9 cellular contexts compared by ENCODE assay signal in the genomic region with DNA sequence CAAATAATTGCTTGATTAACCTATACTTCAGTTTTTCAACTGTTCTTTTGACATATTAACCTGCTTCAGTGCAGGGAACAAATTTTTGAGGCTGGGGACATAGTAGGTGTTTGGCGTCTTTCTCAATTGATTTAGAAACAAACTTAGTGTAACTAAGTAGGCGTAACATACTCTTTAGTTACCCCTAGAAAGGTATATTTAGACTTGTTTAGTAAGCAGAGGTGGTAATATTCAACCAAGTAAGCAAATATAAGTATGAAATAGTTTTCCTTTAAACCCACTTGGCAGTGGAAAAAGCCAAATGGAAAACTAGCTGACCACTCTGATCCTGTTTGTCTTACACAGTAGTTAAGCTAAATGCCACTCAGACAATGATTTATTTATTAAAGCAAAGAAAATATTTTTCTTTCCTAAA.
DNase-seq lines count a peak whose midpoint lies in the region; ATAC-seq, FAIRE-seq and TF ChIP-seq lines count a peak whose summit lies in the region.
"Had no signal": no experiment of that assay in that cellular context is flagged by ENCODE, and none has a peak within 500 bp of the region (broad histone marks: within the 10 kb centered on the region; RNA-seq: fewer than 3 reads in every experiment).

No MANE protein-coding gene starts in this region.

- intact Hi-C loops in pancreas (cut with DNase I), result no loop called here

- no peaks in the 10 kb centered on the region for H3K36me3 ChIP-seq in pancreas

- ATAC-seq in HG02759 (IDR thresholded peaks at IDR 0.05; ENCODE audit: unreplicated experiment), result peak; percentile 53
- ATAC-seq in central memory CD8-positive, alpha-beta T cell (replicated peaks; ENCODE audit: extremely low read depth, poor library complexity, severe bottlenecking), result no peak
- peak; percentile 51 to 68 (median 60) for ATAC-seq in pancreas

- H3K4me3 Mint-ChIP-seq in central memory CD8-positive, alpha-beta T cell, result peak overlapping the region; percentile 62
- no peak overlapping the region for H3K4me3 Mint-ChIP-seq in endothelial cell (ENCODE audit: unreplicated experiment)

- WGBS in pancreas, 2 donors, result 11 to 14% methylated on average over 2 of the region's 2 CpGs

- no peak for FAIRE-seq in pancreas (lab: Jason Lieb, UNC)
- FAIRE-seq: GM12891 had no signal

- no peaks in the 10 kb centered on the region for H3K27me3 ChIP-seq in pancreas

- H3K9me3 Mint-ChIP-seq in central memory CD8-positive, alpha-beta T cell, result no peaks in the 10 kb centered on the region
- no peaks in the 10 kb centered on the region for H3K9me3 Mint-ChIP-seq in endothelial cell (ENCODE audit: unreplicated experiment)

- no peaks in the 10 kb centered on the region for H3K9me3 ChIP-seq in pancreas

- peak overlapping the region; percentile 86 for H3K27ac Mint-ChIP-seq in central memory CD8-positive, alpha-beta T cell (ENCODE audit: low read depth)
- no peak overlapping the region for H3K27ac Mint-ChIP-seq in endothelial cell (ENCODE audit: unreplicated experiment)

- DNase-seq in GM12864 (ENCODE audit: low read depth), result no peak
- DNase-seq in central memory CD8-positive, alpha-beta T cell (ENCODE audit: low spot score in 2 of 2), result no peak
- DNase-seq in pancreas, result no peak
- no peak for DNase-seq in endothelial cell (ENCODE audit: low spot score)
- no peak for DNase-seq in GM10248 (ENCODE audit: extremely low spot score)
- no peak for DNase-seq in ecto neural progenitor cell (ENCODE audit: low spot score)
- DNase-seq in stimulated activated CD4-positive, alpha-beta T cell treated with anti-CD3 and anti-CD28 coated beads, Interleukin-2, amount 100 ng/mL, for 24 hours, result no peak

- peak overlapping the region in 3 of 4 donors; percentile 35 to 70 (median 59) for H3K27ac ChIP-seq in pancreas

- CTCF ChIA-PET in GM10248 (lab: Yijun Ruan, JAX), result interaction anchor here (1.1 to 2.2 kb wide), 3 partner anchors 9 to 12 kb away, joined by 3 to 14 read pairs (median 6); no protein-coding TSS in a partner anchor

- H3K4me3 ChIP-seq in GM12864 (ENCODE audit: low read depth, low read length), result peak overlapping the region; percentile 46
- H3K4me3 ChIP-seq in pancreas, result peak overlapping the region in 2 of 4 donors; percentile 19 to 21

- H3K4me1 ChIP-seq in pancreas, result peaks cover 13 to 71% (median 52%) of the 10 kb centered on the region in 3 donors

- POLR2A ChIA-PET in GM10248 (lab: Yijun Ruan, JAX), result no interaction called here

- H3K4me1 Mint-ChIP-seq in central memory CD8-positive, alpha-beta T cell, result peaks cover 37% of the 10 kb centered on the region
- peaks cover 16% of the 10 kb centered on the region for H3K4me1 Mint-ChIP-seq in endothelial cell (ENCODE audit: unreplicated experiment)

- H3K27me3 Mint-ChIP-seq in central memory CD8-positive, alpha-beta T cell, result no peaks in the 10 kb centered on the region
- H3K27me3 Mint-ChIP-seq in endothelial cell (ENCODE audit: unreplicated experiment), result no peaks in the 10 kb centered on the region

- no peak for TF ChIP-seq CTCF in GM12864 (IDR thresholded peaks at IDR 0.05; ENCODE audit: low read depth, low read length, missing control alignments)
- no peak for TF ChIP-seq CTCF in pancreas (IDR thresholded peaks at IDR 0.05)
- TF ChIP-seq CTCF in endothelial cell (IDR thresholded peaks at IDR 0.05; ENCODE audit: unreplicated experiment), result no peak
- no peak for TF ChIP-seq CTCF in GM10248 (IDR thresholded peaks at IDR 0.05; ENCODE audit: control extremely low read depth, extremely low read depth, low read depth, missing control alignments)

- H3K36me3 Mint-ChIP-seq in central memory CD8-positive, alpha-beta T cell (ENCODE audit: insufficient read depth), result peaks cover 18% of the 10 kb centered on the region
- H3K36me3 Mint-ChIP-seq in endothelial cell (ENCODE audit: low read depth, unreplicated experiment), result no peaks in the 10 kb centered on the region
